7 cellular contexts compared by ENCODE assay signal in the genomic region with DNA sequence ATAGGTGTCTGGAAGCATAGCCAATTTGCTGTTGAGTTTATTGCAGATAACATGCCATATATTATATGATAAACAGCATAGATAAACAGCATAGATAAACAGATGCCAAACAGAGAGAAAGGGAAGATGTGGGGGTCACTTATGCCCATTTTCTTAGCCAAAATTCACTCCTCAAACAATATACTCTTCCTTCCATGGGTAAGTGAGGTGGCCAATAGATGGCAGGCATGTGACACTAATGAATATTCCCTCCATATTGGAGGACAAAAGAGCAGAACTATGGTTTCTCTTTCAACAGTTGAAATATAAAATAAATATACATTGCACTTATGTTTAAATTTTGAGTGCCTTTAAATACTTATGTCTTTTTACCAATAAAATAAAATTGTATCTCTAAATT.
DNase-seq lines count a peak whose midpoint lies in the region; ATAC-seq and TF ChIP-seq lines count a peak whose summit lies in the region.

No MANE protein-coding gene starts in this region.

- DNase-seq in M059J (ENCODE audit: low read depth) = peak; percentile 1
- DNase-seq in colonic mucosa = peak; percentile 25
- no peak for DNase-seq in retinal pigment epithelial cell (ENCODE audit: low read depth)
- DNase-seq in NCI-H524 treated with DMSO at 0.1 percent for 48 hours (lab: John Stamatoyannopoulos, UW) = no peak
- DNase-seq in activated CD8-positive, alpha-beta memory T cell treated with anti-CD3 and anti-CD28 coated beads, Interleukin-2, amount 50 U/mL, for 48 hours = no peak

- H3K9ac ChIP-seq in colonic mucosa (ENCODE audit: low read depth in 2 of 2, low read length in 2 of 2) = no peak overlapping the region

- H3K4me3 ChIP-seq in colonic mucosa (no peak overlapping the region), retinal pigment epithelial cell (ENCODE audit: low read length) (no peak overlapping the region)

- H3K4me1 ChIP-seq in colonic mucosa = no peaks in the 10 kb centered on the region

- no peaks in the 10 kb centered on the region for H3K27me3 ChIP-seq in colonic mucosa

- intact Hi-C loops in colonic mucosa (cut with DNase I) = no loop called here

- TF ChIP-seq CTCF in colonic mucosa (IDR thresholded peaks at IDR 0.05) (peak; percentile 24), retinal pigment epithelial cell (conservative IDR thresholded peaks at IDR 0.05; ENCODE audit: low read depth, low read length) (peak; percentile 51)

- H3K27ac ChIP-seq in colonic mucosa = no peak overlapping the region

- H3K9me3 ChIP-seq in colonic mucosa = no peaks in the 10 kb centered on the region

- ATAC-seq in GM19467 (IDR thresholded peaks at IDR 0.05; ENCODE audit: unreplicated experiment) (peak; percentile 52), HG02763 (IDR thresholded peaks at IDR 0.05; ENCODE audit: unreplicated experiment) (no peak)

- no peaks in the 10 kb centered on the region for H3K36me3 ChIP-seq in colonic mucosa

Comparison
In these comparisons a context has a peak if more than half of its experiments do, and no peak if none do; other contexts are left out.
1. DNase-seq: peak in M059J (single experiment) and colonic mucosa (single experiment); none in retinal pigment epithelial cell (single experiment), NCI-H524 treated with DMSO at 0.1 percent for 48 hours (single experiment) and activated CD8-positive, alpha-beta memory T cell treated with anti-CD3 and anti-CD28 coated beads, Interleukin-2, amount 50 U/mL, for 48 hours (single experiment).